28 cellular contexts compared by ENCODE assay signal in genomic region chr2:162678551-162678950, GRCh38.
"Had no signal": no experiment of that assay in that cellular context is flagged by ENCODE, and none has a peak within 500 bp of the region (broad histone marks: within the 10 kb centered on the region; RNA-seq: fewer than 3 reads in every experiment).

No MANE protein-coding gene starts in this region.

- H3K27me3 ChIP-seq: ascending aorta, breast epithelium, dorsolateral prefrontal cortex, esophagus squamous epithelium, gastroesophageal sphincter, heart right ventricle had no signal

- H3K36me3 ChIP-seq: ascending aorta, breast epithelium, esophagus squamous epithelium, gastroesophageal sphincter, heart right ventricle, WERI-Rb-1 had no signal

- DNase-seq: activated B cell treated with CpG ODN at 0.5 μM for 24 hours; activated CD4-positive, alpha-beta T cell treated with anti-CD3 and anti-CD28 coated beads for 48 hours; activated CD4-positive, alpha-beta T cell treated with anti-CD3 and anti-CD28 coated beads, Interleukin-2, amount 50 U/mL, for 1 hour; activated CD4-positive, alpha-beta T cell treated with anti-CD3 and anti-CD28 coated beads, Interleukin-2, amount 50 U/mL, for 48 hours; activated CD8-positive, alpha-beta memory T cell treated with anti-CD3 and anti-CD28 coated beads, Interleukin-2, amount 10 ng/mL, durations not matched to agents 7 days and 5 days; activated CD8-positive, alpha-beta memory T cell treated with anti-CD3 and anti-CD28 coated beads, Interleukin-2, amount 50 U/mL, for 4 hours; activated CD8-positive, alpha-beta T cell treated with anti-CD3 and anti-CD28 coated beads, Interleukin-2, amount 10 ng/mL, durations not matched to agents 7 days and 5 days; activated gamma-delta T cell; activated naive CD4-positive, alpha-beta T cell; activated naive CD4-positive, alpha-beta T cell treated with anti-CD3 and anti-CD28 coated beads, Interleukin-2, amount 10 ng/mL, durations not matched to agents 7 days and 5 days; activated naive CD8-positive, alpha-beta T cell treated with anti-CD3 and anti-CD28 coated beads, Interleukin-2, amount 10 ng/mL, durations not matched to agents 7 days and 5 days; activated T-cell treated with anti-CD3 and anti-CD28 coated beads, Interleukin-2, amount 50 U/mL, for 1 hour; activated T-cell treated with anti-CD3 and anti-CD28 coated beads, Interleukin-2, amount 50 U/mL, for 48 hours; dorsolateral prefrontal cortex; effector memory CD4-positive, alpha-beta T cell; endodermal cell; esophagus squamous epithelium; foreskin melanocyte; heart right ventricle; T-helper 1 cell; T-helper 17 cell; T1000; WERI-Rb-1 had no signal

- H3K4me1 ChIP-seq: ascending aorta, breast epithelium, esophagus squamous epithelium, gastroesophageal sphincter, heart right ventricle had no signal

- H3K4me3 ChIP-seq: ascending aorta, breast epithelium, coronary artery, dorsolateral prefrontal cortex, esophagus squamous epithelium, gastroesophageal sphincter, heart right ventricle had no signal

- H3K27ac ChIP-seq: ascending aorta, breast epithelium, coronary artery, dorsolateral prefrontal cortex, epithelial cell of prostate, esophagus squamous epithelium, gastroesophageal sphincter, heart right ventricle, WERI-Rb-1 had no signal

- H3K9me3 ChIP-seq: ascending aorta, breast epithelium, esophagus squamous epithelium, gastroesophageal sphincter had no signal
